Comparison of ENCODE assay signal across 18 cellular contexts in the genomic region with DNA sequence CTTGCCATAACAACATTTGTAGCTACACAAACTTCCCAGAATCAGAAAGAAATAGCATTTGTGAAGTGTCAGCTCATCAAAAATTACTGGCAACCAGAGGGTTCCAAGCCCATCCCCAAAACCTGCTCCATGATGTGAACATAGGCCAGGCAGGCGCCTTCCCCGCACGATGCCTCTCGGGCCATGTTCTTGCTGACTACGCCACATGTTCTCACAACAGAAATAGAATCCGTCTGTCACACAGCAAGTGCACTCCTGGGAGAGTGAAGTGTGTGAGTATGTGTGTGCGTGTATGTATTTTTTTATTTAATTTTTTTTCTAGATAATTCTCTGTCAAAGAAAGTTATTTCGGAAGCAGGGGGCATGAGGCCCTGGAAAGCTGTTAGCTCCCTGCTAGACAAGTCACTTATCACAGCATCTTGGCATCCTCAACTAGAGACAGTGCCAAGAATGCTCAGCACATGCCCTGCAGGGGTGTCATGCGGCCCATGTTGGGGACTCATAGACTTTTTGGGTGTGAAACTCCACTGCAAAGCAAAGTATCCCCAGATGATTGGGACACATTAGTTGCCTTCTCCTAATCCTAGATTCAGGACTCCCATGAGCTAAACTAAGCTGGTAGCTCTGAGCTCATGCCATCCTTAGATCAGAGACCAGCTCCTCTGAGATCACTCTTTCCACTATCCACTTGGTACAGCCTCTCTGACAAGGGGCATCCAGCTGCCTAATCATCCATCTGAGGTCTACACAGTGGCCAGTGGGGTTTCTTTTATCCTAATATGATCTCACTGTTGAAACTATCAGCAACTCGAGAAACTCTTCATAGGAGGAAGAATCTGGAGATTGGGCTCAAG. TPM values are rescaled to one million over a fixed set of nuclear protein-coding genes. Genes with fewer than 3 reads are reported as not detected.
DNase-seq lines count a peak whose midpoint lies in the region; ATAC-seq, FAIRE-seq and TF ChIP-seq lines count a peak whose summit lies in the region.
"Had no signal": no experiment of that assay in that cellular context is flagged by ENCODE, and none has a peak within 500 bp of the region (broad histone marks: within the 10 kb centered on the region; RNA-seq: fewer than 3 reads in every experiment).

No MANE protein-coding gene starts in this region.

- CTCF ChIA-PET in activated naive CD4-positive, alpha-beta T cell treated with anti-CD3 and anti-CD28 coated beads for 36 hours (lab: Charles Lee) = no interaction called here
- CTCF ChIA-PET in K562 (lab: Yijun Ruan, JAX; ENCODE audit: low intra/inter-chr PET ratio) = no interaction called here

- H3K4me3 ChIP-seq in K562 (no peak overlapping the region), gastrocnemius medialis (no peak overlapping the region)

- H3K9me3 Mint-ChIP-seq in activated naive CD4-positive, alpha-beta T cell treated with anti-CD3 and anti-CD28 coated beads, Interleukin-2, amount 50 U/mL, for 72 hours = no peaks in the 10 kb centered on the region
- H3K9me3 Mint-ChIP-seq in activated naive CD4-positive, alpha-beta T cell treated with anti-CD3 and anti-CD28 coated beads for 36 hours = no peaks in the 10 kb centered on the region

- H3K4me1 Mint-ChIP-seq in activated naive CD4-positive, alpha-beta T cell treated with anti-CD3 and anti-CD28 coated beads for 36 hours (ENCODE audit: low read depth) = no peaks in the 10 kb centered on the region

- no peak for TF ChIP-seq EP300 in K562 (IDR thresholded peaks at IDR 0.05; ENCODE audit: low read length)

- no peak for TF ChIP-seq CTCF in K562 (IDR thresholded peaks at IDR 0.05 in 2 of 3, conservative IDR thresholded peaks at IDR 0.05 in 1 of 3; ENCODE audit: insufficient read depth in 2 of 3, low read depth in 1 of 3, low read length in 3 of 3)
- no peak for TF ChIP-seq CTCF in gastrocnemius medialis (IDR thresholded peaks at IDR 0.05 in 4 of 5, conservative IDR thresholded peaks at IDR 0.05 in 1 of 5)

- in situ Hi-C loops in K562 (cut with MboI) = no loop called here
- in situ Hi-C loops in gastrocnemius medialis (cut with MboI; ENCODE audit: low sequenced_read_pairs in 4 of 4) = no loop called here

- H3K4me1 ChIP-seq in K562 (replicated peaks in 1 of 2; ENCODE audit: control insufficient read depth in 2 of 2, insufficient read depth in 2 of 2, low read length in 2 of 2) = peaks cover 0 to 15% of the 10 kb centered on the region in 2 experiments; a peak in 3 of 5 replicates
- H3K4me1 ChIP-seq in gastrocnemius medialis = peaks cover 6 to 9% of the 10 kb centered on the region in 2 donors

- no peak overlapping the region for H3K27ac Mint-ChIP-seq in activated naive CD4-positive, alpha-beta T cell treated with anti-CD3 and anti-CD28 coated beads, Interleukin-2, amount 50 U/mL, for 72 hours
- no peak overlapping the region for H3K27ac Mint-ChIP-seq in activated naive CD4-positive, alpha-beta T cell treated with anti-CD3 and anti-CD28 coated beads for 36 hours

- intact Hi-C loops in activated naive CD4-positive, alpha-beta T cell treated with anti-CD3 and anti-CD28 coated beads for 36 hours (cut with micrococcal nuclease) = no loop called here
- intact Hi-C loops in K562 (cut with micrococcal nuclease) = no loop called here
- intact Hi-C loops in left cardiac atrium (cut with DNase I) = no loop called here
- intact Hi-C loops in gastrocnemius medialis (cut with DNase I; ENCODE audit: low total_unique reads) = no loop called here

- FAIRE-seq in K562 (lab: Jason Lieb, UNC) = no peak
- FAIRE-seq: RCC 7860 had no signal

- no peaks in the 10 kb centered on the region for H3K36me3 Mint-ChIP-seq in activated naive CD4-positive, alpha-beta T cell treated with anti-CD3 and anti-CD28 coated beads, Interleukin-2, amount 50 U/mL, for 72 hours
- no peaks in the 10 kb centered on the region for H3K36me3 Mint-ChIP-seq in activated naive CD4-positive, alpha-beta T cell treated with anti-CD3 and anti-CD28 coated beads for 36 hours (ENCODE audit: low read depth)

- H3K9me1 ChIP-seq in K562 (ENCODE audit: control insufficient read depth, insufficient read depth, low read length) = no peaks in the 10 kb centered on the region

- H3K4me2 ChIP-seq in K562 (ENCODE audit: insufficient read depth, low read length) = no peak overlapping the region
- H3K4me2 ChIP-seq: KMS-11 had no signal

- no peak overlapping the region for H3K4me3 Mint-ChIP-seq in activated naive CD4-positive, alpha-beta T cell treated with anti-CD3 and anti-CD28 coated beads for 36 hours

- POLR2A ChIA-PET in K562 (lab: Yijun Ruan, JAX) = no interaction called here

- peaks cover 11% of the 10 kb centered on the region for H3K27me3 Mint-ChIP-seq in activated naive CD4-positive, alpha-beta T cell treated with anti-CD3 and anti-CD28 coated beads for 36 hours (ENCODE audit: low read depth)

- no peak overlapping the region for H3K9ac ChIP-seq in K562 (ENCODE audit: insufficient read depth in 1 of 2, low read depth in 2 of 2, low read length in 2 of 2)
- H3K9ac ChIP-seq: KMS-11 had no signal

- H3K36me3 ChIP-seq in K562 (ENCODE audit: control insufficient read depth, insufficient read depth, low read length) (no peaks in the 10 kb centered on the region), gastrocnemius medialis (no peaks in the 10 kb centered on the region)

- DNase-seq in activated naive CD4-positive, alpha-beta T cell treated with anti-CD3 and anti-CD28 coated beads, Interleukin-2, amount 50 U/mL, for 72 hours (ENCODE audit: low spot score in 2 of 2) = no peak
- no peak for DNase-seq in activated naive CD4-positive, alpha-beta T cell treated with anti-CD3 and anti-CD28 coated beads for 36 hours
- DNase-seq in K562 (ENCODE audit: extremely low read depth in 1 of 4, low spot score in 3 of 4) = no peak
- no peak for DNase-seq in left cardiac atrium
- DNase-seq in gastrocnemius medialis = no peak
- DNase-seq in stimulated activated CD4-positive, alpha-beta T cell treated with anti-CD3 and anti-CD28 coated beads, Interleukin-2, amount 100 ng/mL, for 24 hours = no peak
- DNase-seq in stimulated activated naive CD4-positive, alpha-beta T cell (lab: John Stamatoyannopoulos, UW) = no peak
- DNase-seq in stimulated activated naive CD8-positive, alpha-beta T cell treated with anti-CD3 and anti-CD28 coated beads, Interleukin-15, Interleukin-2, amounts not matched to agents 100 U/mL and 50 U/mL, for 24 hours = no peak
- DNase-seq: DMS79 treated with DMSO at 0.1 percent for 48 hours, GDM1, GOT3, NCI-H1105 treated with DMSO at 0.1 percent for 48 hours, NCI-H1930, NCI-H2171 treated with DMSO at 0.1 percent for 48 hours, NCI-H510A treated with DMSO at 0.1 percent for 48 hours, SIG-M5 had no signal

- H3K27ac ChIP-seq in K562 (ENCODE audit: extremely low read depth, low read depth, low read length) (no peak overlapping the region), gastrocnemius medialis (no peak overlapping the region)
- H3K27ac ChIP-seq: KMS-11 had no signal

- no peaks in the 10 kb centered on the region for H3K9me3 ChIP-seq in K562 (replicated peaks; ENCODE audit: control insufficient read depth, insufficient read depth, low read depth, low read length)
- H3K9me3 ChIP-seq in gastrocnemius medialis = no peaks in the 10 kb centered on the region

- 44% methylated on average over 10 of the region's 10 CpGs for WGBS in K562 (ENCODE audit: insufficient coverage, low coverage, missing lambda C conversion rate)

- BruUV-seq in K562 (replicated peaks; lab: Mats Ljungman, UMichigan) = no TSS peak

- peak; percentile 26 to 28 for ATAC-seq in activated naive CD4-positive, alpha-beta T cell treated with anti-CD3 and anti-CD28 coated beads, Interleukin-2, amount 50 U/mL, for 72 hours
- ATAC-seq in K562 (no peak), left cardiac atrium (peak; percentile 29 to 40), gastrocnemius medialis (peak; percentile 61 to 62)
- no peak for ATAC-seq in stimulated activated naive CD8-positive, alpha-beta T cell treated with anti-CD3 and anti-CD28 coated beads, Interleukin-15, Interleukin-2, amounts not matched to agents 100 U/mL and 50 U/mL, for 24 hours

- TF ChIP-seq RAD21 in K562 (CRISPR knock-in tag; conservative IDR thresholded peaks at IDR 0.05 in 1 of 2, IDR thresholded peaks at IDR 0.05 in 1 of 2) = no peak

- H3K27me3 ChIP-seq in K562 (ENCODE audit: control insufficient read depth in 2 of 2, insufficient read depth in 2 of 2, low read length in 2 of 2) (peaks cover 12 to 20% of the 10 kb centered on the region in 2 experiments; a peak in 4 of 5 replicates), gastrocnemius medialis (no peaks in the 10 kb centered on the region)

- no peaks in the 10 kb centered on the region for H4K20me1 ChIP-seq in K562 (replicated peaks; ENCODE audit: control insufficient read depth, insufficient read depth, low read length)

- no peaks in the 10 kb centered on the region for H3K79me2 ChIP-seq in K562 (ENCODE audit: control insufficient read depth, insufficient read depth, low read length)

- TF ChIP-seq POLR2A in K562 (conservative IDR thresholded peaks at IDR 0.05) (no peak), gastrocnemius medialis (IDR thresholded peaks at IDR 0.05) (no peak)

- no peak overlapping the region for H2AFZ ChIP-seq in K562 (ENCODE audit: low read depth, low read length)

TF ChIP-seq in K562, 482 proteins besides CTCF, POLR2A, EP300 and RAD21 (continues in another document):
- TF ChIP-seq ILF3 (IDR thresholded peaks at IDR 0.05; ENCODE audit: borderline replicate concordance) = no peak

RNA-seq across cellular contexts. Expression of a gene that starts 53.1 kb away (rescaled TPM):
- 1 to 10 TPM; 2.7 to 3.1 TPM for total RNA-seq in activated naive CD4-positive, alpha-beta T cell treated with anti-CD3 and anti-CD28 coated beads, Interleukin-2, amount 50 U/mL, for 72 hours
- 1 to 10 TPM; 1.0 to 1.2 TPM for total RNA-seq in activated naive CD4-positive, alpha-beta T cell treated with anti-CD3 and anti-CD28 coated beads for 36 hours
- total RNA-seq in K562 (2011; cell fraction: chromatin; rRNA removed; ENCODE audit: low replicate concordance) = 0.11 and 0.46 TPM in 2 replicates
- under 0.01 TPM in 1 of 2 replicates, not detected in the other for total RNA-seq in K562 (2011; cell fraction: nucleolus; rRNA removed)
- 0.15 TPM in 1 of 2 replicates, not detected in the other for total RNA-seq in K562 (2011; cell fraction: nucleoplasm; rRNA removed)
- total RNA-seq in K562 (2014; rRNA removed) = 0.98 and 1.1 TPM in 2 replicates
- total RNA-seq in K562 (2014; rRNA removed; fragmentation: Illumina TruSeq; extraction: Trizol) = 2.6 and 2.7 TPM in 2 replicates
- total RNA-seq in K562 (2015; rRNA removed; fragmentation: Illumina TruSeq; extraction: Trizol) = 4.9 and 5.6 TPM in 2 replicates
- 2.8 and 4.9 TPM in 2 replicates for total RNA-seq in K562 (2021)
- polyA plus RNA-seq in K562 (2011; rRNA removed) = 0.84 and 1.1 TPM in 2 replicates
- polyA plus RNA-seq in K562 (2011; cell fraction: cytosol; rRNA removed) = 0.21 and 0.47 TPM in 2 replicates
- 0.65 and 1.3 TPM in 2 replicates for polyA plus RNA-seq in K562 (2011; cell fraction: nucleus; rRNA removed)
- polyA plus RNA-seq in K562 (2012) = 3.7 and 12.1 TPM in 2 replicates
- 2.4 and 4.0 TPM in 2 replicates for polyA plus RNA-seq in K562 (2014; fragmentation: Illumina TruSeq; extraction: Trizol)
- 1 to 10 TPM; 2.8 to 3.3 TPM for polyA plus RNA-seq in K562 (2014; fragmentation: Nextera tagmentation; extraction: Ambion mirVana)
- 1.3 and 3.0 TPM in 2 replicates for polyA plus RNA-seq in K562 (2014; rRNA removed)
- polyA minus RNA-seq in K562 (2011; rRNA and poly(A)+ RNA removed) = 1.2 TPM in 2 replicates
- 0.36 TPM in 1 of 2 replicates, not detected in the other for polyA minus RNA-seq in K562 (2011; cell fraction: cytosol; rRNA and poly(A)+ RNA removed)
- polyA minus RNA-seq in K562 (2011; cell fraction: nucleus; rRNA and poly(A)+ RNA removed) = 0.78 and 0.81 TPM in 2 replicates
- 1 to 10 TPM; 4.9 to 7.2 TPM for total RNA-seq in left cardiac atrium
- total RNA-seq in gastrocnemius medialis = 1 to 10 TPM; 3.3 to 8.0 (median 4.5) TPM

Comparison
In these comparisons a context has a peak if more than half of its experiments do, and no peak if none do; other contexts are left out.
1. ATAC-seq: peak in activated naive CD4-positive, alpha-beta T cell treated with anti-CD3 and anti-CD28 coated beads, Interleukin-2, amount 50 U/mL, for 72 hours (2 of 2), left cardiac atrium (2 of 2) and gastrocnemius medialis (2 of 2); none in K562 (single experiment) and stimulated activated naive CD8-positive, alpha-beta T cell treated with anti-CD3 and anti-CD28 coated beads, Interleukin-15, Interleukin-2, amounts not matched to agents 100 U/mL and 50 U/mL, for 24 hours (single experiment).